17 cellular contexts compared by ENCODE assay signal in the genomic region with DNA sequence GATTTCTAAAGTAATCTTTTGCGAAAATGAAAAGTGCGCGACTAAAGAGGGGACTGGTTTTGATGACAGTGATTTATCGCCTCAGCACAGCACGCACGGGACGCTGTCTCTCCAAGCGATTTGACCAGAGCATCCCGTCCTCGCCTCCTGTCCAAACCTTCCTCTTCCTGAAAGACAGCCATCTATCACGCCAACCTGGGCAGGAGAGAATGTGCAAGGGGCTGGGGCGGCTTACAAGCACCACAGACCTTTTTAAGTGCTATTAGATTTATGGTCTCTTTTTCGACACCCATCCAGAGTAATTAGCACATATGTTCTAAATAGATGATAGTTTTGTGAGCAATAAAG. TPM values are rescaled to one million over a fixed set of nuclear protein-coding genes. Genes with fewer than 3 reads are reported as not detected.
DNase-seq lines count a peak whose midpoint lies in the region; ATAC-seq and TF ChIP-seq lines count a peak whose summit lies in the region.
"Had no signal": no experiment of that assay in that cellular context is flagged by ENCODE, and none has a peak within 500 bp of the region (broad histone marks: within the 10 kb centered on the region; RNA-seq: fewer than 3 reads in every experiment).

No MANE protein-coding gene starts in this region.

- H3K36me3 Mint-ChIP-seq in activated T-cell treated with anti-CD3 and anti-CD28 coated beads, Interleukin-2, amount 50 U/mL, for 72 hours (ENCODE audit: insufficient read depth in 2 of 2) = no peaks in the 10 kb centered on the region
- H3K36me3 Mint-ChIP-seq in stimulated activated naive B cell treated with anti-CD40 and anti-IgM and Interleukin-4, amounts not matched to agents 10 μg/mL and 1 μg/mL and 100 μg/mL, for 72 hours = peaks cover 0 to 3% of the 10 kb centered on the region in 2 donors

- peaks cover 94% of the 10 kb centered on the region for H3K27me3 Mint-ChIP-seq in activated T-cell treated with anti-CD3 and anti-CD28 coated beads, Interleukin-2, amount 50 U/mL, for 72 hours (ENCODE audit: low read depth)
- peaks cover 77 to 93% of the 10 kb centered on the region in 2 donors for H3K27me3 Mint-ChIP-seq in stimulated activated naive B cell treated with anti-CD40 and anti-IgM and Interleukin-4, amounts not matched to agents 10 μg/mL and 1 μg/mL and 100 μg/mL, for 72 hours

- DNase-seq in activated T-cell treated with anti-CD3 and anti-CD28 coated beads, Interleukin-2, amount 50 U/mL, for 72 hours = no peak
- DNase-seq in activated T-cell treated with anti-CD3 and anti-CD28 coated beads for 4 hours = no peak
- DNase-seq in astrocyte of the spinal cord (ENCODE audit: low read depth, low spot score) = peak; percentile 43
- DNase-seq in iris pigment epithelial cell (ENCODE audit: low read depth) = peak; percentile 18
- no peak for DNase-seq in stimulated activated naive B cell treated with anti-CD40 and anti-IgM and Interleukin-4, amounts not matched to agents 10 μg/mL and 1 μg/mL and 100 μg/mL, for 72 hours
- no peak for DNase-seq in H4 (ENCODE audit: low spot score)
- no peak for DNase-seq in activated CD4-positive, CD25-positive, alpha-beta regulatory T cell (lab: John Stamatoyannopoulos, UW)
- DNase-seq: activated naive CD4-positive, alpha-beta T cell; CD4-positive, alpha-beta T cell; effector memory CD8-positive, alpha-beta T cell; MG63; NCI-H1930; NCI-H510A treated with DMSO at 0.1 percent for 48 hours; PC-9; SK-N-SH had no signal

- peak overlapping the region; percentile 97 for H3K27ac Mint-ChIP-seq in activated T-cell treated with anti-CD3 and anti-CD28 coated beads, Interleukin-2, amount 50 U/mL, for 72 hours
- peak overlapping the region; percentile 92 for H3K27ac Mint-ChIP-seq in stimulated activated naive B cell treated with anti-CD40 and anti-IgM and Interleukin-4, amounts not matched to agents 10 μg/mL and 1 μg/mL and 100 μg/mL, for 72 hours
- H3K27ac Mint-ChIP-seq: CD4-positive, alpha-beta T cell; effector memory CD8-positive, alpha-beta T cell had no signal

- H3K4me3 ChIP-seq in astrocyte of the spinal cord (ENCODE audit: low read depth, low read length) = no peak overlapping the region
- H3K4me3 ChIP-seq: MG63, PC-9, uterus had no signal

- in situ Hi-C loops in astrocyte of the spinal cord (cut with HindIII; ENCODE audit: low sequenced_read_pairs) = no loop called here

- H3K4me1 Mint-ChIP-seq in activated T-cell treated with anti-CD3 and anti-CD28 coated beads, Interleukin-2, amount 50 U/mL, for 72 hours (ENCODE audit: low read depth) = peaks cover 24% of the 10 kb centered on the region
- peaks cover 21 to 41% of the 10 kb centered on the region in 2 donors for H3K4me1 Mint-ChIP-seq in stimulated activated naive B cell treated with anti-CD40 and anti-IgM and Interleukin-4, amounts not matched to agents 10 μg/mL and 1 μg/mL and 100 μg/mL, for 72 hours

- H3K9me3 Mint-ChIP-seq in activated T-cell treated with anti-CD3 and anti-CD28 coated beads, Interleukin-2, amount 50 U/mL, for 72 hours = no peaks in the 10 kb centered on the region
- H3K9me3 Mint-ChIP-seq in stimulated activated naive B cell treated with anti-CD40 and anti-IgM and Interleukin-4, amounts not matched to agents 10 μg/mL and 1 μg/mL and 100 μg/mL, for 72 hours = no peaks in the 10 kb centered on the region
- H3K9me3 Mint-ChIP-seq: CD4-positive, alpha-beta T cell; effector memory CD8-positive, alpha-beta T cell had no signal

- no peak for ATAC-seq in activated T-cell treated with anti-CD3 and anti-CD28 coated beads, Interleukin-2, amount 50 U/mL, for 72 hours (replicated peaks in 1 of 2)
- no peak for ATAC-seq in stimulated activated naive B cell treated with anti-CD40 and anti-IgM and Interleukin-4, amounts not matched to agents 10 μg/mL and 1 μg/mL and 100 μg/mL, for 72 hours (replicated peaks)
- no peak for ATAC-seq in GM18870 (IDR thresholded peaks at IDR 0.05; ENCODE audit: unreplicated experiment)
- ATAC-seq: effector memory CD8-positive, alpha-beta T cell had no signal

- H3K4me3 Mint-ChIP-seq in activated T-cell treated with anti-CD3 and anti-CD28 coated beads, Interleukin-2, amount 50 U/mL, for 72 hours = peak overlapping the region in 1 of 2 donors; percentile 49
- H3K4me3 Mint-ChIP-seq in stimulated activated naive B cell treated with anti-CD40 and anti-IgM and Interleukin-4, amounts not matched to agents 10 μg/mL and 1 μg/mL and 100 μg/mL, for 72 hours = peak overlapping the region in 1 of 2 donors; percentile 29
- H3K4me3 Mint-ChIP-seq: CD4-positive, alpha-beta T cell had no signal

- no peak for TF ChIP-seq CTCF in astrocyte of the spinal cord (IDR thresholded peaks at IDR 0.05; ENCODE audit: low read depth, low read length)

RNA-seq across cellular contexts. Expression of gene NR2F1-AS1, which starts 7.4 kb away (rescaled TPM):
- total RNA-seq in activated T-cell treated with anti-CD3 and anti-CD28 coated beads, Interleukin-2, amount 50 U/mL, for 72 hours = under 1 TPM; 0.41 to 0.93 TPM
- total RNA-seq in H4 (2014; rRNA removed; shearing (Covaris generic)) = 5.2 and 10.4 TPM in 2 replicates
- total RNA-seq: CD4-positive, alpha-beta T cell had no signal

RNA-seq across cellular contexts. Expression of gene NR2F1, which starts 9.4 kb away (rescaled TPM):
- not detected for total RNA-seq in activated T-cell treated with anti-CD3 and anti-CD28 coated beads, Interleukin-2, amount 50 U/mL, for 72 hours
- total RNA-seq in H4 (2014; rRNA removed; shearing (Covaris generic)) = 6.5 and 10.3 TPM in 2 replicates
- total RNA-seq: CD4-positive, alpha-beta T cell had no signal

Comparison
In these comparisons a context has a peak if more than half of its experiments do, and no peak if none do; other contexts are left out.
1. DNase-seq: peak in astrocyte of the spinal cord (single experiment) and iris pigment epithelial cell (single experiment); none in activated T-cell treated with anti-CD3 and anti-CD28 coated beads, Interleukin-2, amount 50 U/mL, for 72 hours (0 of 2), activated T-cell treated with anti-CD3 and anti-CD28 coated beads for 4 hours (single experiment), stimulated activated naive B cell treated with anti-CD40 and anti-IgM and Interleukin-4, amounts not matched to agents 10 μg/mL and 1 μg/mL and 100 μg/mL, for 72 hours (single experiment), H4 (single experiment) and activated CD4-positive, CD25-positive, alpha-beta regulatory T cell (0 of 4).